Comparison of ENCODE assay signal across 17 cellular contexts in the genomic region with DNA sequence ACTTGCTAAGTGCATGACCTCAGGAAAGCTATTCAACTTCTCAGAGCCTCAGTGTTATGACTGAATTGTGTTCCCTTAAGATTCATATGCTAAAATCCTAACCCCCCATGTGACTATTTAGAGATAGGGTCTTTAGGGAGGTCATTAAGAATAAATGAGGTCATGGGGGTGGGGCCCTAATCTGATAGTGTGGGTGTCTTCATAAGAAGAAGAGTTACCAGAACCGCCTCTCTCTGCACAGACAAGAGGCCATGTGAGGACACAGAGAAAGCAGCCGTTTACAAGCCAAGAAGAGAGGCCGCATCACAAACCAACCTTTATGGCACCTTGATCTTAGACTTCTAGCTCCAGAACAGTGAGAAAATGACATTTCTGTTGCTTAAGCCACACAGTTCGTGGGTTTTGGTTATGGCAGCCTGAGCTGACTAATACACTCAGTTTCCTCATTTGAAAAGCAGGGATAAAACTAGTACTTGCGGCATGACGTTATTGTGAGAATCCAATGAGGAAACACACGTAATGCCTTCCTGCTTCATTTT. TPM values are rescaled to one million over a fixed set of nuclear protein-coding genes. Genes with fewer than 3 reads are reported as not detected.
DNase-seq lines count a peak whose midpoint lies in the region; ATAC-seq, FAIRE-seq and TF ChIP-seq lines count a peak whose summit lies in the region.
"Had no signal": no experiment of that assay in that cellular context is flagged by ENCODE, and none has a peak within 500 bp of the region (broad histone marks: within the 10 kb centered on the region; RNA-seq: fewer than 3 reads in every experiment).

No MANE protein-coding gene starts in this region.

- CTCF ChIA-PET in K562 (lab: Yijun Ruan, JAX; ENCODE audit: low intra/inter-chr PET ratio): no interaction called here

- TF ChIP-seq EP300 in K562 (IDR thresholded peaks at IDR 0.05; ENCODE audit: low read length): 0 out of 2 replicates have a peak, but pooled peaks have one; percentile 3

- BruUV-seq in K562 (replicated peaks; lab: Mats Ljungman, UMichigan): no TSS peak

- in situ Hi-C loops in K562 (cut with MboI): no loop called here
- in situ Hi-C loops in GM13976 (cut with MboI; ENCODE audit: low sequenced_read_pairs, unreplicated experiment): no loop called here

- peak overlapping the region; percentile 84 for H2AFZ ChIP-seq in K562 (ENCODE audit: low read depth, low read length)

- peak; percentile 33 for DNase-seq in GDM1 (lab: John Stamatoyannopoulos, UW)
- peak; percentile 80 for DNase-seq in NB4 (ENCODE audit: low read depth)
- DNase-seq in K562 (ENCODE audit: extremely low read depth in 1 of 4, low spot score in 3 of 4): peak in 1 of 4 experiments; percentile 45
- DNase-seq in GM13976 (ENCODE audit: low spot score): no peak
- no peak for DNase-seq in coronary artery (ENCODE audit: low spot score)
- DNase-seq in DMS153 treated with DMSO at 0.1 percent for 48 hours (lab: John Stamatoyannopoulos, UW; ENCODE audit: unreplicated experiment): no peak
- DNase-seq: activated naive CD4-positive, alpha-beta T cell; brain microvascular endothelial cell; effector CD4-positive, alpha-beta T cell; kidney; NCI-H774; SHP77; stimulated activated CD4-positive, alpha-beta T cell treated with anti-CD3 and anti-CD28 coated beads, Interleukin-1b, Interleukin-23, amount 100 ng/mL, for 48 hours had no signal

- WGBS in K562 (ENCODE audit: insufficient coverage, low coverage, missing lambda C conversion rate): 18% methylated on average over 7 of the region's 7 CpGs

- peak overlapping the region; percentile 50; the same call in 2 of the 3 replicates for H3K27ac ChIP-seq in K562 (ENCODE audit: extremely low read depth, low read depth, low read length)
- peak overlapping the region; percentile 43 for H3K27ac ChIP-seq in neutrophil
- H3K27ac ChIP-seq in coronary artery: no peak overlapping the region
- H3K27ac ChIP-seq: brain microvascular endothelial cell had no signal

- no peaks in the 10 kb centered on the region for H3K9me1 ChIP-seq in K562 (ENCODE audit: control insufficient read depth, insufficient read depth, low read length)

- no peaks in the 10 kb centered on the region for H3K27me3 ChIP-seq in K562 (ENCODE audit: control insufficient read depth in 2 of 2, insufficient read depth in 2 of 2, low read length in 2 of 2)
- H3K27me3 ChIP-seq in neutrophil: no peaks in the 10 kb centered on the region
- H3K27me3 ChIP-seq: brain microvascular endothelial cell had no signal

- H3K4me1 ChIP-seq in K562 (replicated peaks in 1 of 2; ENCODE audit: control insufficient read depth in 2 of 2, insufficient read depth in 2 of 2, low read length in 2 of 2) (peaks cover 37 to 46% of the 10 kb centered on the region in 2 experiments), neutrophil (ENCODE audit: control insufficient read depth in 1 of 2, insufficient read depth in 1 of 2, low read depth in 1 of 2, low read length in 1 of 2) (peaks cover 9% of the 10 kb centered on the region in 2 experiments)

- TF ChIP-seq CTCF in NB4 (IDR thresholded peaks at IDR 0.05; ENCODE audit: low read depth, low read length) (no peak), K562 (IDR thresholded peaks at IDR 0.05 in 2 of 3, conservative IDR thresholded peaks at IDR 0.05 in 1 of 3; ENCODE audit: insufficient read depth in 2 of 3, low read depth in 1 of 3, low read length in 3 of 3) (no peak), neutrophil (IDR thresholded peaks at IDR 0.05) (no peak), GM13976 (IDR thresholded peaks at IDR 0.05; ENCODE audit: borderline replicate concordance, control extremely low read depth, extremely low read depth, insufficient read depth, missing control alignments) (no peak), coronary artery (IDR thresholded peaks at IDR 0.05) (no peak)

- peak; percentile 64 for FAIRE-seq in K562 (lab: Jason Lieb, UNC)
- FAIRE-seq: kidney had no signal

- no peak overlapping the region for H3K4me3 ChIP-seq in NB4 (ENCODE audit: low read depth, low read length)
- no peak overlapping the region for H3K4me3 ChIP-seq in K562
- no peak overlapping the region for H3K4me3 ChIP-seq in neutrophil (ENCODE audit: low read depth in 1 of 2, low read length in 1 of 2)
- H3K4me3 ChIP-seq in coronary artery: no peak overlapping the region

- no peak for TF ChIP-seq RAD21 in K562 (CRISPR knock-in tag; conservative IDR thresholded peaks at IDR 0.05 in 1 of 2, IDR thresholded peaks at IDR 0.05 in 1 of 2)

- H3K4me2 ChIP-seq in K562 (ENCODE audit: insufficient read depth, low read length): peak overlapping the region; percentile 43

- POLR2A ChIA-PET in K562 (lab: Yijun Ruan, JAX): interaction anchor here (0.6 to 63.9 kb wide), 10 partner anchors 9 to 168 kb away, joined by 3 to 1576 read pairs (median 4); partner anchors contain the start of gene MAT2A

- ATAC-seq in K562: peak; percentile 63
- no peak for ATAC-seq in HG02571 (IDR thresholded peaks at IDR 0.05; ENCODE audit: unreplicated experiment)
- ATAC-seq: activated CD4-positive, CD25-positive, alpha-beta regulatory T cell treated with anti-CD3 and anti-CD28 coated beads, Interleukin-2, amount 50 U/mL, for 24 hours; right cardiac atrium had no signal

- H3K9me3 ChIP-seq in K562 (replicated peaks; ENCODE audit: control insufficient read depth, insufficient read depth, low read depth, low read length): no peaks in the 10 kb centered on the region
- no peaks in the 10 kb centered on the region for H3K9me3 ChIP-seq in neutrophil

- H3K36me3 ChIP-seq in K562 (ENCODE audit: control insufficient read depth, insufficient read depth, low read length): no peaks in the 10 kb centered on the region
- H3K36me3 ChIP-seq in neutrophil: no peaks in the 10 kb centered on the region
- H3K36me3 ChIP-seq: brain microvascular endothelial cell had no signal

- no peaks in the 10 kb centered on the region for H4K20me1 ChIP-seq in K562 (replicated peaks; ENCODE audit: control insufficient read depth, insufficient read depth, low read length)

- no peaks in the 10 kb centered on the region for H3K79me2 ChIP-seq in K562 (ENCODE audit: control insufficient read depth, insufficient read depth, low read length)

- intact Hi-C loops in K562 (cut with micrococcal nuclease): no loop called here

- H3K9ac ChIP-seq in K562 (ENCODE audit: insufficient read depth in 1 of 2, low read depth in 2 of 2, low read length in 2 of 2): peak overlapping the region; percentile 48 to 57; a peak in 3 of 4 replicates

- no peak for TF ChIP-seq POLR2A in NB4 (IDR thresholded peaks at IDR 0.05; ENCODE audit: extremely low read depth, insufficient read length)
- TF ChIP-seq POLR2A in K562 (conservative IDR thresholded peaks at IDR 0.05): no peak

TF ChIP-seq in K562, 482 proteins besides CTCF, POLR2A, EP300 and RAD21 (continues in another document):
- peak; percentile 7 for TF ChIP-seq BRD9 (IDR thresholded peaks at IDR 0.05; ENCODE audit: low read depth, partially characterized antibody)
- peak; percentile 26 for TF ChIP-seq DACH1 (IDR thresholded peaks at IDR 0.05; ENCODE audit: partially characterized antibody)

RNA-seq across cellular contexts. Expression of gene SH2D6, which starts 9.9 kb away (rescaled TPM):
- total RNA-seq in K562 (2011; cell fraction: chromatin; rRNA removed; ENCODE audit: low replicate concordance): 0.32 and 1.1 TPM in 2 replicates
- 1.7 and 1.8 TPM in 2 replicates for total RNA-seq in K562 (2011; cell fraction: nucleolus; rRNA removed)
- total RNA-seq in K562 (2011; cell fraction: nucleoplasm; rRNA removed): 0.73 TPM in 1 of 2 replicates, not detected in the other
- total RNA-seq in K562 (2014; rRNA removed): 0.20 TPM in 1 of 2 replicates, not detected in the other
- total RNA-seq in K562 (2014; rRNA removed; fragmentation: Illumina TruSeq; extraction: Trizol): 0.76 TPM in 1 of 2 replicates, not detected in the other
- 0.14 TPM in 1 of 2 replicates, not detected in the other for total RNA-seq in K562 (2015; rRNA removed; fragmentation: Illumina TruSeq; extraction: Trizol)
- 0.33 and 0.36 TPM in 2 replicates for total RNA-seq in K562 (2021)
- polyA plus RNA-seq in K562 (2011; rRNA removed): 0.34 and 0.46 TPM in 2 replicates
- 0.76 TPM in 1 of 2 replicates, not detected in the other for polyA plus RNA-seq in K562 (2011; cell fraction: cytosol; rRNA removed)
- 1.1 TPM in 2 replicates for polyA plus RNA-seq in K562 (2011; cell fraction: nucleus; rRNA removed)
- polyA plus RNA-seq in K562 (2012): 0.55 and 1.0 TPM in 2 replicates
- not detected in 2 replicates for polyA plus RNA-seq in K562 (2014; fragmentation: Illumina TruSeq; extraction: Trizol)
- under 1 TPM; 0.07 to 0.21 TPM for polyA plus RNA-seq in K562 (2014; fragmentation: Nextera tagmentation; extraction: Ambion mirVana)
- polyA plus RNA-seq in K562 (2014; rRNA removed): 0.41 and 1.2 TPM in 2 replicates
- polyA minus RNA-seq in K562 (2011; rRNA and poly(A)+ RNA removed): 0.53 TPM in 1 of 2 replicates, not detected in the other
- not detected in 2 replicates for polyA minus RNA-seq in K562 (2011; cell fraction: cytosol; rRNA and poly(A)+ RNA removed)
- 0.33 and 1.1 TPM in 2 replicates for polyA minus RNA-seq in K562 (2011; cell fraction: nucleus; rRNA and poly(A)+ RNA removed)

RNA-seq across cellular contexts. Expression of gene CAPG, which starts 18.2 kb away (rescaled TPM):
- 12.5 and 27.5 TPM in 2 replicates for total RNA-seq in K562 (2011; cell fraction: chromatin; rRNA removed; ENCODE audit: low replicate concordance)
- total RNA-seq in K562 (2011; cell fraction: nucleolus; rRNA removed): 22.3 and 22.9 TPM in 2 replicates
- total RNA-seq in K562 (2011; cell fraction: nucleoplasm; rRNA removed): 12.0 and 16.9 TPM in 2 replicates
- total RNA-seq in K562 (2014; rRNA removed) (59.5 and 80.5 TPM in 2 replicates), K562 (2014; rRNA removed; fragmentation: Illumina TruSeq; extraction: Trizol) (18.9 and 25.3 TPM in 2 replicates), K562 (2015; rRNA removed; fragmentation: Illumina TruSeq; extraction: Trizol) (82.9 and 85.5 TPM in 2 replicates), K562 (2021) (56.0 and 59.5 TPM in 2 replicates)
- polyA plus RNA-seq in K562 (2011; rRNA removed) (64.7 and 70.7 TPM in 2 replicates), K562 (2014; fragmentation: Illumina TruSeq; extraction: Trizol) (39.4 and 48.0 TPM in 2 replicates), K562 (2014; fragmentation: Nextera tagmentation; extraction: Ambion mirVana) (10 to 100 TPM; 10.6 to 21.7 TPM), K562 (2014; rRNA removed) (83.4 and 90.4 TPM in 2 replicates)
- polyA plus RNA-seq in K562 (2011; cell fraction: cytosol; rRNA removed): 65.8 and 109 TPM in 2 replicates
- polyA plus RNA-seq in K562 (2011; cell fraction: nucleus; rRNA removed): 41.7 and 43.1 TPM in 2 replicates
- 96.2 and 154 TPM in 2 replicates for polyA plus RNA-seq in K562 (2012)
- 14.5 and 26.8 TPM in 2 replicates for polyA minus RNA-seq in K562 (2011; rRNA and poly(A)+ RNA removed)
- polyA minus RNA-seq in K562 (2011; cell fraction: cytosol; rRNA and poly(A)+ RNA removed): 16.9 and 25.1 TPM in 2 replicates
- polyA minus RNA-seq in K562 (2011; cell fraction: nucleus; rRNA and poly(A)+ RNA removed): 11.3 and 15.8 TPM in 2 replicates

Comparison
In these comparisons a context has a peak if more than half of its experiments do, and no peak if none do; other contexts are left out.
1. DNase-seq: peak in GDM1 (single experiment) and NB4 (single experiment); none in GM13976 (single experiment), coronary artery (single experiment) and DMS153 treated with DMSO at 0.1 percent for 48 hours (single experiment).
2. H3K27ac ChIP-seq: peak in K562 (single experiment) and neutrophil (single experiment); none in coronary artery (0 of 2).